ENCODE assay signal across 1 cellular context in genomic region chr7:44797329-44798258, GRCh38.
TF ChIP-seq lines count a peak whose summit lies in the region.

No MANE protein-coding gene starts in this region.

TF ChIP-seq in HepG2, 621 proteins besides CTCF, POLR2A, EP300 and RAD21 (continued from another document and continues in another):
- TF ChIP-seq ZNF605 (CRISPR knock-in tag; IDR thresholded peaks at IDR 0.05) = no peak
- TF ChIP-seq, protein P1, sequence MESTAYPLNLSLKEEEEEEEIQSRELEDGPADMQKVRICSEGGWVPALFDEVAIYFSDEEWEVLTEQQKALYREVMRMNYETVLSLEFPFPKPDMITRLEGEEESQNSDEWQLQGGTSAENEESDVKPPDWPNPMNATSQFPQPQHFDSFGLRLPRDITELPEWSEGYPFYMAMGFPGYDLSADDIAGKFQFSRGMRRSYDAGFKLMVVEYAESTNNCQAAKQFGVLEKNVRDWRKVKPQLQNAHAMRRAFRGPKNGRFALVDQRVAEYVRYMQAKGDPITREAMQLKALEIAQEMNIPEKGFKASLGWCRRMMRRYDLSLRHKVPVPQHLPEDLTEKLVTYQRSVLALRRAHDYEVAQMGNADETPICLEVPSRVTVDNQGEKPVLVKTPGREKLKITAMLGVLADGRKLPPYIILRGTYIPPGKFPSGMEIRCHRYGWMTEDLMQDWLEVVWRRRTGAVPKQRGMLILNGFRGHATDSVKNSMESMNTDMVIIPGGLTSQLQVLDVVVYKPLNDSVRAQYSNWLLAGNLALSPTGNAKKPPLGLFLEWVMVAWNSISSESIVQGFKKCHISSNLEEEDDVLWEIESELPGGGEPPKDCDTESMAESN (CRISPR knock-in tag; conservative IDR thresholded peaks at IDR 0.05) = 0 out of 2 replicates have a peak, but pooled peaks have one; percentile 52
- peak; percentile 41; the same call in 1 of the 2 replicates for TF ChIP-seq SMAD1 (CRISPR knock-in tag; IDR thresholded peaks at IDR 0.05; ENCODE audit: borderline replicate concordance, low read depth)
- no peak for TF ChIP-seq ZNF576 (CRISPR knock-in tag; IDR thresholded peaks at IDR 0.05)
- no peak; the same call in 1 of the 2 replicates for TF ChIP-seq JUN (CRISPR knock-in tag; IDR thresholded peaks at IDR 0.05)
- no peak for TF ChIP-seq CERS6 (CRISPR knock-in tag; IDR thresholded peaks at IDR 0.05)
- no peak for TF ChIP-seq ZNF672 (CRISPR knock-in tag; IDR thresholded peaks at IDR 0.05)
- TF ChIP-seq ZNF343 (CRISPR knock-in tag; IDR thresholded peaks at IDR 0.05) = no peak
- no peak for TF ChIP-seq ZNF737 (CRISPR knock-in tag; IDR thresholded peaks at IDR 0.05; ENCODE audit: borderline replicate concordance)
- TF ChIP-seq SIX4 (CRISPR knock-in tag; IDR thresholded peaks at IDR 0.05) = no peak
- no peak for TF ChIP-seq ZFP62 (CRISPR knock-in tag; IDR thresholded peaks at IDR 0.05)
- no peak for TF ChIP-seq ZNF329 (CRISPR knock-in tag; IDR thresholded peaks at IDR 0.05; ENCODE audit: low read depth)
- TF ChIP-seq, protein P2, sequence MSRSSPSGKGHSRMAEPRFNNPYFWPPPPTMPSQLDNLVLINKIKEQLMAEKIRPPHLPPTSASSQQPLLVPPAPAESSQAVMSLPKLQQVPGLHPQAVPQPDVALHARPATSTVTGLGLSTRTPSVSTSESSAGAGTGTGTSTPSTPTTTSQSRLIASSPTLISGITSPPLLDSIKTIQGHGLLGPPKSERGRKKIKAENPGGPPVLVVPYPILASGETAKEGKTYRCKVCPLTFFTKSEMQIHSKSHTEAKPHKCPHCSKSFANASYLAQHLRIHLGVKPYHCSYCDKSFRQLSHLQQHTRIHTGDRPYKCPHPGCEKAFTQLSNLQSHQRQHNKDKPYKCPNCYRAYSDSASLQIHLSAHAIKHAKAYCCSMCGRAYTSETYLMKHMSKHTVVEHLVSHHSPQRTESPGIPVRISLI (CRISPR knock-in tag; IDR thresholded peaks at IDR 0.05; ENCODE audit: borderline replicate concordance) = no peak
- TF ChIP-seq CBX5 (CRISPR knock-in tag; IDR thresholded peaks at IDR 0.05; ENCODE audit: borderline replicate concordance) = peak; percentile 46; the same call in 1 of the 2 replicates
- no peak for TF ChIP-seq ZNF292 (CRISPR knock-in tag; IDR thresholded peaks at IDR 0.05; ENCODE audit: borderline replicate concordance, low read depth)
- TF ChIP-seq EEA1 (CRISPR knock-in tag; IDR thresholded peaks at IDR 0.05; ENCODE audit: borderline replicate concordance) = no peak
- no peak for TF ChIP-seq SRSF9 (IDR thresholded peaks at IDR 0.05; ENCODE audit: borderline replicate concordance, insufficient read depth, low read depth, low read length, poor library complexity, severe bottlenecking)
- TF ChIP-seq ZNF12 (CRISPR knock-in tag; IDR thresholded peaks at IDR 0.05) = no peak
- no peak for TF ChIP-seq RORA (CRISPR knock-in tag; IDR thresholded peaks at IDR 0.05)
- TF ChIP-seq ARNT2 (CRISPR knock-in tag; IDR thresholded peaks at IDR 0.05; ENCODE audit: low read depth) = no peak
- TF ChIP-seq HNF4G (IDR thresholded peaks at IDR 0.05; ENCODE audit: borderline replicate concordance, low read depth, low read length) = no peak
- 0 out of 2 replicates have a peak, but pooled peaks have one; percentile 4 for TF ChIP-seq HNF4G (CRISPR knock-in tag; IDR thresholded peaks at IDR 0.05; ENCODE audit: borderline replicate concordance, low read depth)
- TF ChIP-seq ESRRA (CRISPR knock-in tag; IDR thresholded peaks at IDR 0.05; ENCODE audit: low read depth) = no peak
- no peak for TF ChIP-seq ZNF224 (CRISPR knock-in tag; IDR thresholded peaks at IDR 0.05)
- no peak for TF ChIP-seq NPAS2 (CRISPR knock-in tag; IDR thresholded peaks at IDR 0.05; ENCODE audit: borderline replicate concordance)
- TF ChIP-seq MIXL1 (CRISPR knock-in tag; IDR thresholded peaks at IDR 0.05) = no peak
- peak; percentile 48 for TF ChIP-seq YY1 (IDR thresholded peaks at IDR 0.05; ENCODE audit: insufficient read depth, insufficient replicate concordance, low read depth, low read length)
- TF ChIP-seq KLF15 (CRISPR knock-in tag; IDR thresholded peaks at IDR 0.05; ENCODE audit: borderline replicate concordance) = no peak
- 0 out of 2 replicates have a peak, but pooled peaks have one; percentile 73 for TF ChIP-seq FOXO4 (CRISPR knock-in tag; conservative IDR thresholded peaks at IDR 0.05)
- TF ChIP-seq ZNF180 (CRISPR knock-in tag; IDR thresholded peaks at IDR 0.05; ENCODE audit: borderline replicate concordance, low read depth) = no peak
- peak; percentile 61 for TF ChIP-seq RBM22 (optimal IDR thresholded peaks at IDR 0.05; ENCODE audit: low read length)
- TF ChIP-seq THYN1 (CRISPR knock-in tag; IDR thresholded peaks at IDR 0.05; ENCODE audit: borderline replicate concordance, low read depth) = 0 out of 2 replicates have a peak, but pooled peaks have one; percentile 9
- no peak for TF ChIP-seq NFE2L2 (IDR thresholded peaks at IDR 0.05; ENCODE audit: low read length)
- TF ChIP-seq, protein P3, sequence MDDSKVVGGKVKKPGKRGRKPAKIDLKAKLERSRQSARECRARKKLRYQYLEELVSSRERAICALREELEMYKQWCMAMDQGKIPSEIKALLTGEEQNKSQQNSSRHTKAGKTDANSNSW (CRISPR knock-in tag; IDR thresholded peaks at IDR 0.05; ENCODE audit: borderline replicate concordance) = no peak
- TF ChIP-seq TCF7 (IDR thresholded peaks at IDR 0.05; ENCODE audit: low read depth) = no peak
- TF ChIP-seq, protein P4, sequence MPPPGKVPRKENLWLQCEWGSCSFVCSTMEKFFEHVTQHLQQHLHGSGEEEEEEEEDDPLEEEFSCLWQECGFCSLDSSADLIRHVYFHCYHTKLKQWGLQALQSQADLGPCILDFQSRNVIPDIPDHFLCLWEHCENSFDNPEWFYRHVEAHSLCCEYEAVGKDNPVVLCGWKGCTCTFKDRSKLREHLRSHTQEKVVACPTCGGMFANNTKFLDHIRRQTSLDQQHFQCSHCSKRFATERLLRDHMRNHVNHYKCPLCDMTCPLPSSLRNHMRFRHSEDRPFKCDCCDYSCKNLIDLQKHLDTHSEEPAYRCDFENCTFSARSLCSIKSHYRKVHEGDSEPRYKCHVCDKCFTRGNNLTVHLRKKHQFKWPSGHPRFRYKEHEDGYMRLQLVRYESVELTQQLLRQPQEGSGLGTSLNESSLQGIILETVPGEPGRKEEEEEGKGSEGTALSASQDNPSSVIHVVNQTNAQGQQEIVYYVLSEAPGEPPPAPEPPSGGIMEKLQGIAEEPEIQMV (CRISPR knock-in tag; IDR thresholded peaks at IDR 0.05; ENCODE audit: low read depth) = no peak
- no peak for TF ChIP-seq EED (CRISPR knock-in tag; IDR thresholded peaks at IDR 0.05)
- TF ChIP-seq ZNF430 (CRISPR knock-in tag; IDR thresholded peaks at IDR 0.05) = no peak; the same call in 1 of the 2 replicates
- TF ChIP-seq ZEB1 (IDR thresholded peaks at IDR 0.05; ENCODE audit: insufficient replicate concordance, low read depth) = no peak
- TF ChIP-seq, protein P5, sequence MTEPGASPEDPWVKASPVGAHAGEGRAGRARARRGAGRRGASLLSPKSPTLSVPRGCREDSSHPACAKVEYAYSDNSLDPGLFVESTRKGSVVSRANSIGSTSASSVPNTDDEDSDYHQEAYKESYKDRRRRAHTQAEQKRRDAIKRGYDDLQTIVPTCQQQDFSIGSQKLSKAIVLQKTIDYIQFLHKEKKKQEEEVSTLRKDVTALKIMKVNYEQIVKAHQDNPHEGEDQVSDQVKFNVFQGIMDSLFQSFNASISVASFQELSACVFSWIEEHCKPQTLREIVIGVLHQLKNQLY (CRISPR knock-in tag; IDR thresholded peaks at IDR 0.05) = no peak
- TF ChIP-seq IRF1 (CRISPR knock-in tag; IDR thresholded peaks at IDR 0.05; ENCODE audit: low read depth) = no peak
- TF ChIP-seq, protein P6, sequence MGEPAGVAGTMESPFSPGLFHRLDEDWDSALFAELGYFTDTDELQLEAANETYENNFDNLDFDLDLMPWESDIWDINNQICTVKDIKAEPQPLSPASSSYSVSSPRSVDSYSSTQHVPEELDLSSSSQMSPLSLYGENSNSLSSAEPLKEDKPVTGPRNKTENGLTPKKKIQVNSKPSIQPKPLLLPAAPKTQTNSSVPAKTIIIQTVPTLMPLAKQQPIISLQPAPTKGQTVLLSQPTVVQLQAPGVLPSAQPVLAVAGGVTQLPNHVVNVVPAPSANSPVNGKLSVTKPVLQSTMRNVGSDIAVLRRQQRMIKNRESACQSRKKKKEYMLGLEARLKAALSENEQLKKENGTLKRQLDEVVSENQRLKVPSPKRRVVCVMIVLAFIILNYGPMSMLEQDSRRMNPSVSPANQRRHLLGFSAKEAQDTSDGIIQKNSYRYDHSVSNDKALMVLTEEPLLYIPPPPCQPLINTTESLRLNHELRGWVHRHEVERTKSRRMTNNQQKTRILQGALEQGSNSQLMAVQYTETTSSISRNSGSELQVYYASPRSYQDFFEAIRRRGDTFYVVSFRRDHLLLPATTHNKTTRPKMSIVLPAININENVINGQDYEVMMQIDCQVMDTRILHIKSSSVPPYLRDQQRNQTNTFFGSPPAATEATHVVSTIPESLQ (CRISPR knock-in tag; conservative IDR thresholded peaks at IDR 0.05) = no peak
- no peak for TF ChIP-seq RFXAP (CRISPR knock-in tag; IDR thresholded peaks at IDR 0.05; ENCODE audit: borderline replicate concordance)
- TF ChIP-seq, protein P7, sequence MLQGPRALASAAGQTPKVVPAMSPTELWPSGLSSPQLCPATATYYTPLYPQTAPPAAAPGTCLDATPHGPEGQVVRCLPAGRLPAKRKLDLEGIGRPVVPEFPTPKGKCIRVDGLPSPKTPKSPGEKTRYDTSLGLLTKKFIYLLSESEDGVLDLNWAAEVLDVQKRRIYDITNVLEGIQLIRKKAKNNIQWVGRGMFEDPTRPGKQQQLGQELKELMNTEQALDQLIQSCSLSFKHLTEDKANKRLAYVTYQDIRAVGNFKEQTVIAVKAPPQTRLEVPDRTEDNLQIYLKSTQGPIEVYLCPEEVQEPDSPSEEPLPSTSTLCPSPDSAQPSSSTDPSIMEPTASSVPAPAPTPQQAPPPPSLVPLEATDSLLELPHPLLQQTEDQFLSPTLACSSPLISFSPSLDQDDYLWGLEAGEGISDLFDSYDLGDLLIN (CRISPR knock-in tag; IDR thresholded peaks at IDR 0.05; ENCODE audit: borderline replicate concordance) = no peak
- TF ChIP-seq ZNF225 (CRISPR knock-in tag; IDR thresholded peaks at IDR 0.05) = no peak
- TF ChIP-seq, protein P8, sequence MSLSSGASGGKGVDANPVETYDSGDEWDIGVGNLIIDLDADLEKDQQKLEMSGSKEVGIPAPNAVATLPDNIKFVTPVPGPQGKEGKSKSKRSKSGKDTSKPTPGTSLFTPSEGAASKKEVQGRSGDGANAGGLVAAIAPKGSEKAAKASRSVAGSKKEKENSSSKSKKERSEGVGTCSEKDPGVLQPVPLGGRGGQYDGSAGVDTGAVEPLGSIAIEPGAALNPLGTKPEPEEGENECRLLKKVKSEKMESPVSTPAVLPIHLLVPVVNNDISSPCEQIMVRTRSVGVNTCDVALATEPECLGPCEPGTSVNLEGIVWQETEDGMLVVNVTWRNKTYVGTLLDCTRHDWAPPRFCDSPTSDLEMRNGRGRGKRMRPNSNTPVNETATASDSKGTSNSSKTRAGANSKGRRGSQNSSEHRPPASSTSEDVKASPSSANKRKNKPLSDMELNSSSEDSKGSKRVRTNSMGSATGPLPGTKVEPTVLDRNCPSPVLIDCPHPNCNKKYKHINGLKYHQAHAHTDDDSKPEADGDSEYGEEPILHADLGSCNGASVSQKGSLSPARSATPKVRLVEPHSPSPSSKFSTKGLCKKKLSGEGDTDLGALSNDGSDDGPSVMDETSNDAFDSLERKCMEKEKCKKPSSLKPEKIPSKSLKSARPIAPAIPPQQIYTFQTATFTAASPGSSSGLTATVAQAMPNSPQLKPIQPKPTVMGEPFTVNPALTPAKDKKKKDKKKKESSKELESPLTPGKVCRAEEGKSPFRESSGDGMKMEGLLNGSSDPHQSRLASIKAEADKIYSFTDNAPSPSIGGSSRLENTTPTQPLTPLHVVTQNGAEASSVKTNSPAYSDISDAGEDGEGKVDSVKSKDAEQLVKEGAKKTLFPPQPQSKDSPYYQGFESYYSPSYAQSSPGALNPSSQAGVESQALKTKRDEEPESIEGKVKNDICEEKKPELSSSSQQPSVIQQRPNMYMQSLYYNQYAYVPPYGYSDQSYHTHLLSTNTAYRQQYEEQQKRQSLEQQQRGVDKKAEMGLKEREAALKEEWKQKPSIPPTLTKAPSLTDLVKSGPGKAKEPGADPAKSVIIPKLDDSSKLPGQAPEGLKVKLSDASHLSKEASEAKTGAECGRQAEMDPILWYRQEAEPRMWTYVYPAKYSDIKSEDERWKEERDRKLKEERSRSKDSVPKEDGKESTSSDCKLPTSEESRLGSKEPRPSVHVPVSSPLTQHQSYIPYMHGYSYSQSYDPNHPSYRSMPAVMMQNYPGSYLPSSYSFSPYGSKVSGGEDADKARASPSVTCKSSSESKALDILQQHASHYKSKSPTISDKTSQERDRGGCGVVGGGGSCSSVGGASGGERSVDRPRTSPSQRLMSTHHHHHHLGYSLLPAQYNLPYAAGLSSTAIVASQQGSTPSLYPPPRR (CRISPR knock-in tag; IDR thresholded peaks at IDR 0.05; ENCODE audit: borderline replicate concordance) = 0 out of 2 replicates have a peak, but pooled peaks have one; percentile 37
- no peak for TF ChIP-seq ZSCAN12 (CRISPR knock-in tag; IDR thresholded peaks at IDR 0.05)
- no peak for TF ChIP-seq ZNF816 (CRISPR knock-in tag; IDR thresholded peaks at IDR 0.05; ENCODE audit: borderline replicate concordance)
- no peak for TF ChIP-seq MTF2 (CRISPR knock-in tag; IDR thresholded peaks at IDR 0.05; ENCODE audit: borderline replicate concordance)
